Comparison of ENCODE assay signal across 19 cellular contexts in genomic region chr13:76878043-76878442, GRCh38. TPM values are rescaled to one million over a fixed set of nuclear protein-coding genes. Genes with fewer than 3 reads are reported as not detected.
DNase-seq lines count a peak whose midpoint lies in the region; ATAC-seq and TF ChIP-seq lines count a peak whose summit lies in the region.
"Had no signal": no experiment of that assay in that cellular context is flagged by ENCODE, and none has a peak within 500 bp of the region (broad histone marks: within the 10 kb centered on the region; RNA-seq: fewer than 3 reads in every experiment).

No MANE protein-coding gene starts in this region.

- ATAC-seq in DND-41 (ENCODE audit: insufficient read depth, low read depth) (no peak), T-helper 17 cell (no peak), left lung (no peak), HG02981 (IDR thresholded peaks at IDR 0.05; ENCODE audit: unreplicated experiment) (no peak)
- ATAC-seq: K562, PC-3 had no signal

- H3K4me1 ChIP-seq in DND-41 (ENCODE audit: insufficient read depth, low read length), result peaks cover 16% of the 10 kb centered on the region
- H3K4me1 ChIP-seq in left lung, result peaks cover 0 to 54% of the 10 kb centered on the region in 2 donors
- H3K4me1 ChIP-seq in subcutaneous abdominal adipose tissue (ENCODE audit: control insufficient read depth in 5 of 5, insufficient read depth in 5 of 5, low read length in 5 of 5), result peaks cover 0 to 39% (median 19%) of the 10 kb centered on the region in 5 donors

- peaks cover under 1% of the 10 kb centered on the region for H3K36me3 Mint-ChIP-seq in T-helper 17 cell (ENCODE audit: low read depth)
- H3K36me3 Mint-ChIP-seq: CD4-positive, alpha-beta memory T cell had no signal

- H3K9me3 ChIP-seq in DND-41 (ENCODE audit: insufficient read depth, low read length, severe bottlenecking) (no peaks in the 10 kb centered on the region), T-helper 17 cell (ENCODE audit: control insufficient read depth, low read length, poor library complexity, severe bottlenecking) (no peaks in the 10 kb centered on the region), left lung (no peaks in the 10 kb centered on the region), subcutaneous abdominal adipose tissue (ENCODE audit: control insufficient read depth in 5 of 5, low read length in 5 of 5) (no peaks in the 10 kb centered on the region)

- H3K4me3 Mint-ChIP-seq in T-helper 17 cell, result no peak overlapping the region
- H3K4me3 Mint-ChIP-seq: CD4-positive, alpha-beta memory T cell had no signal

- H3K36me3 ChIP-seq in DND-41 (ENCODE audit: insufficient read depth, low read length) (no peaks in the 10 kb centered on the region), left lung (no peaks in the 10 kb centered on the region), subcutaneous abdominal adipose tissue (ENCODE audit: control insufficient read depth in 5 of 5, insufficient read depth in 5 of 5, low read length in 5 of 5) (peaks cover 0 to 3% (median 0%) of the 10 kb centered on the region in 5 donors)

- DNase-seq in DND-41 (no peak), T-helper 17 cell (no peak), left lung (no peak), NCI-H345 (lab: John Stamatoyannopoulos, UW) (no peak), epidermal melanocyte (ENCODE audit: insufficient read length, low spot score) (no peak)
- DNase-seq: Calu3; CD4-positive, alpha-beta memory T cell; DMS53; GOT3; MV-4-11; NCI-H1417 treated with DMSO at 0.1 percent for 48 hours; NCI-H1930; NCI-H510A; NCI-H774; PC-3 had no signal

- peak overlapping the region; percentile 32; the same call in 1 of the 2 replicates for H2AFZ ChIP-seq in DND-41 (ENCODE audit: low read depth, low read length)

- TF ChIP-seq CTCF in DND-41 (IDR thresholded peaks at IDR 0.05; ENCODE audit: borderline replicate concordance, extremely low read depth, low read length, poor library complexity, severe bottlenecking) (no peak), left lung (IDR thresholded peaks at IDR 0.05) (no peak)

- H3K9ac ChIP-seq in DND-41 (ENCODE audit: low read depth, low read length) (no peak overlapping the region), subcutaneous abdominal adipose tissue (ENCODE audit: low read length in 5 of 5) (no peak overlapping the region)

- peaks cover 7% of the 10 kb centered on the region for H3K4me1 Mint-ChIP-seq in T-helper 17 cell

- peaks cover 16% of the 10 kb centered on the region for H3K27me3 Mint-ChIP-seq in T-helper 17 cell

- H3K79me2 ChIP-seq in DND-41 (ENCODE audit: insufficient read depth, low read length), result no peaks in the 10 kb centered on the region

- H3K27me3 ChIP-seq in DND-41 (ENCODE audit: insufficient read depth, low read length, poor library complexity), result peaks cover 3% of the 10 kb centered on the region
- H3K27me3 ChIP-seq in left lung, result no peaks in the 10 kb centered on the region
- no peaks in the 10 kb centered on the region for H3K27me3 ChIP-seq in subcutaneous abdominal adipose tissue (ENCODE audit: control insufficient read depth in 5 of 5, insufficient read depth in 4 of 5, low read length in 5 of 5)

- H3K27ac ChIP-seq in DND-41 (ENCODE audit: low read length) (no peak overlapping the region), left lung (peak overlapping the region; percentile 74 to 98), subcutaneous abdominal adipose tissue (ENCODE audit: low read depth, low read length) (peak overlapping the region; percentile 90)
- H3K27ac ChIP-seq: RWPE1 had no signal

- intact Hi-C loops in left lung (cut with DNase I), result no loop called here

- no peak overlapping the region for H3K4me2 ChIP-seq in DND-41 (ENCODE audit: insufficient read depth, low read length)

- peak overlapping the region; percentile 41 for H3K27ac Mint-ChIP-seq in T-helper 17 cell

- H3K4me3 ChIP-seq in DND-41 (ENCODE audit: low read depth in 1 of 2, low read length in 2 of 2) (no peak overlapping the region), left lung (no peak overlapping the region), subcutaneous abdominal adipose tissue (ENCODE audit: low read depth in 1 of 5, low read length in 5 of 5) (no peak overlapping the region)
- H3K4me3 ChIP-seq: K562 had no signal

- H4K20me1 ChIP-seq in DND-41 (ENCODE audit: insufficient read depth, low read length), result no peaks in the 10 kb centered on the region

RNA-seq across cellular contexts. Expression of gene KCTD12, which starts 8.2 kb away (rescaled TPM):
- total RNA-seq in T-helper 17 cell, result 1 to 10 TPM; 3.8 to 4.6 TPM
- total RNA-seq in left lung, result 100 to 1,000 TPM; 153 to 193 TPM

Comparison
In these comparisons a context has a peak if more than half of its experiments do, and no peak if none do; other contexts are left out.
1. RNA of gene KCTD12, which starts 8.2 kb away (total RNA-seq): 153 to 193 TPM in left lung; 3.8 to 4.6 TPM in T-helper 17 cell; every median in the first group is over 10 times any median in the second.